8 cellular contexts compared by ENCODE assay signal in genomic region chr2:15893085-15893484, GRCh38. TPM values are rescaled to one million over a fixed set of nuclear protein-coding genes. Genes with fewer than 3 reads are reported as not detected.
"Had no signal": no experiment of that assay in that cellular context is flagged by ENCODE, and none has a peak within 500 bp of the region (broad histone marks: within the 10 kb centered on the region; RNA-seq: fewer than 3 reads in every experiment).

No MANE protein-coding gene starts in this region.

- H3K36me3 ChIP-seq: HAP-1 had no signal

- DNase-seq: GM23248, GOT3, H7, HFFc6, IMR-90 had no signal

- H3K4me3 ChIP-seq: GM23248, HAP-1, K562 had no signal

- H3K27ac ChIP-seq: GM23248 had no signal

- ATAC-seq: HCT116, K562 had no signal

- H2AFZ ChIP-seq: GM23248 had no signal

- H3K4me1 ChIP-seq: HAP-1 had no signal

- H3K9ac ChIP-seq: GM23248 had no signal

RNA-seq across cellular contexts. Expression of gene MYCN, which starts 47.3 kb away (rescaled TPM):
- polyA plus RNA-seq: GM23248, IMR-90, K562 had no signal
